Comparison of ENCODE assay signal across 1 cellular context in genomic region chr1:65148548-65149390, GRCh38.
TF ChIP-seq lines count a peak whose summit lies in the region.

No MANE protein-coding gene starts in this region.

TF ChIP-seq in GM12878, 131 proteins besides CTCF, POLR2A, EP300 and RAD21 (continued from another document and continues in another):
- TF ChIP-seq E4F1 (IDR thresholded peaks at IDR 0.05; ENCODE audit: borderline replicate concordance, partially characterized antibody) (no peak), REST (IDR thresholded peaks at IDR 0.05; ENCODE audit: low read depth, low read length) (no peak), MLLT1 (IDR thresholded peaks at IDR 0.05) (no peak), SP1 (IDR thresholded peaks at IDR 0.05; ENCODE audit: low read depth, low read length) (no peak), SMC3 (IDR thresholded peaks at IDR 0.05; ENCODE audit: borderline replicate concordance, low read length) (no peak), RELA (IDR thresholded peaks at IDR 0.05; ENCODE audit: borderline replicate concordance, partially characterized antibody) (no peak), ZSCAN29 (IDR thresholded peaks at IDR 0.05) (no peak), ESRRA (IDR thresholded peaks at IDR 0.05; ENCODE audit: low read length) (no peak), USF1 (IDR thresholded peaks at IDR 0.05; ENCODE audit: borderline replicate concordance, extremely low read length, insufficient read depth, low read depth, low read length) (no peak), GATAD2B (conservative IDR thresholded peaks at IDR 0.05; ENCODE audit: low read depth) (peak; percentile 91; the same call in 1 of the 2 replicates), YY1 (IDR thresholded peaks at IDR 0.05; ENCODE audit: low read depth, low read length) (no peak), ZBTB4 (CRISPR knock-in tag; IDR thresholded peaks at IDR 0.05) (no peak), GABPA (IDR thresholded peaks at IDR 0.05; ENCODE audit: low read depth) (no peak), BCLAF1 (IDR thresholded peaks at IDR 0.05) (no peak), SREBF2 (IDR thresholded peaks at IDR 0.05; ENCODE audit: low read length) (no peak), NFYA (IDR thresholded peaks at IDR 0.05; ENCODE audit: borderline replicate concordance, low read depth, low read length) (no peak), NFXL1 (IDR thresholded peaks at IDR 0.05; ENCODE audit: borderline replicate concordance) (no peak), POLR2AphosphoS5 (IDR thresholded peaks at IDR 0.05; ENCODE audit: low read length) (no peak), ATF7 (IDR thresholded peaks at IDR 0.05; ENCODE audit: low read depth) (no peak), FOXM1 (IDR thresholded peaks at IDR 0.05; ENCODE audit: low read depth, low read length) (no peak), RFX5 (IDR thresholded peaks at IDR 0.05; ENCODE audit: low read depth, low read length) (no peak), NR2C1 (IDR thresholded peaks at IDR 0.05) (no peak), STAT3 (IDR thresholded peaks at IDR 0.05; ENCODE audit: low read depth, low read length) (no peak), NKRF (conservative IDR thresholded peaks at IDR 0.05) (peak; percentile 48; the same call in 1 of the 2 replicates), CBFB (IDR thresholded peaks at IDR 0.05; ENCODE audit: low read depth) (no peak), IKZF1 (conservative IDR thresholded peaks at IDR 0.05) (peak; percentile 65), USF2 (IDR thresholded peaks at IDR 0.05; ENCODE audit: borderline replicate concordance, low read depth, low read length) (no peak), SUPT20H (IDR thresholded peaks at IDR 0.05; ENCODE audit: borderline replicate concordance, control insufficient read depth, low read depth, low read length) (no peak), ETV6 (conservative IDR thresholded peaks at IDR 0.05 in 1 of 2, IDR thresholded peaks at IDR 0.05 in 1 of 2; ENCODE audit: borderline replicate concordance in 1 of 2, low read depth in 1 of 2) (no peak), PBX3 (IDR thresholded peaks at IDR 0.05; ENCODE audit: insufficient replicate concordance, low read depth, low read length) (no peak), ZBTB40 (IDR thresholded peaks at IDR 0.05; ENCODE audit: borderline replicate concordance) (no peak), ZNF384 (IDR thresholded peaks at IDR 0.05; ENCODE audit: borderline replicate concordance, low read depth, low read length) (no peak), TCF7 (IDR thresholded peaks at IDR 0.05; ENCODE audit: borderline replicate concordance) (no peak)
